Comparison of ENCODE assay signal across 1 cellular context in genomic region chr19:12777217-12778019, GRCh38.
TF ChIP-seq lines count a peak whose summit lies in the region.

No MANE protein-coding gene starts in this region.

TF ChIP-seq in SK-N-SH, 30 proteins besides CTCF, POLR2A, EP300 and RAD21 (continued from another document):
- TF ChIP-seq FOXM1 (IDR thresholded peaks at IDR 0.05; ENCODE audit: low read depth) (no peak), SIN3A (IDR thresholded peaks at IDR 0.05; ENCODE audit: borderline replicate concordance, low read depth, low read length) (0 out of 2 replicates have a peak, but pooled peaks have one; percentile 35), RFX5 (IDR thresholded peaks at IDR 0.05; ENCODE audit: low read length) (0 out of 2 replicates have a peak, but pooled peaks have one; percentile 17), CHD2 (IDR thresholded peaks at IDR 0.05; ENCODE audit: low read length, partially characterized antibody) (peak; percentile 40), JUND (IDR thresholded peaks at IDR 0.05) (no peak), EZH2phosphoT487 (IDR thresholded peaks at IDR 0.05; ENCODE audit: borderline replicate concordance, low read depth) (no peak)
